ENCODE assay signal across 13 cellular contexts in genomic region chr15:98609144-98609852, GRCh38. TPM values are rescaled to one million over a fixed set of nuclear protein-coding genes. Genes with fewer than 3 reads are reported as not detected.
DNase-seq lines count a peak whose midpoint lies in the region; ATAC-seq, FAIRE-seq and TF ChIP-seq lines count a peak whose summit lies in the region.
"Had no signal": no experiment of that assay in that cellular context is flagged by ENCODE, and none has a peak within 500 bp of the region (broad histone marks: within the 10 kb centered on the region; RNA-seq: fewer than 3 reads in every experiment).

No MANE protein-coding gene starts in this region.

- no peaks in the 10 kb centered on the region for H3K9me3 ChIP-seq in astrocyte (ENCODE audit: insufficient read depth, low read depth, low read length)
- H3K9me3 ChIP-seq in keratinocyte (ENCODE audit: control insufficient read depth, low read depth, low read length): no peaks in the 10 kb centered on the region
- no peaks in the 10 kb centered on the region for H3K9me3 ChIP-seq in CD8-positive, alpha-beta T cell (ENCODE audit: low read length)
- H3K9me3 ChIP-seq: body of pancreas had no signal

- TF ChIP-seq CTCF in AG09309 (IDR thresholded peaks at IDR 0.05; ENCODE audit: control insufficient read depth, insufficient read depth, low read depth, low read length, missing control alignments) (no peak), astrocyte (IDR thresholded peaks at IDR 0.05; ENCODE audit: insufficient read depth, low read depth, low read length) (no peak), keratinocyte (optimal IDR thresholded peaks at IDR 0.05 in 1 of 3, IDR thresholded peaks at IDR 0.05 in 1 of 3, conservative IDR thresholded peaks at IDR 0.05 in 1 of 3; ENCODE audit: extremely low read depth in 1 of 3, insufficient read depth in 2 of 3, low read length in 3 of 3) (no peak)
- no peak for TF ChIP-seq CTCF in CD8-positive, alpha-beta T cell (IDR thresholded peaks at IDR 0.05)

- H3K27me3 Mint-ChIP-seq in astrocyte (ENCODE audit: low read depth, unreplicated experiment): peaks cover 2% of the 10 kb centered on the region
- no peaks in the 10 kb centered on the region for H3K27me3 Mint-ChIP-seq in CD8-positive, alpha-beta T cell (ENCODE audit: low read depth)

- POLR2A ChIA-PET in CD8-positive, alpha-beta T cell (lab: Charles Lee): no interaction called here

- no peaks in the 10 kb centered on the region for H3K9me1 ChIP-seq in keratinocyte (ENCODE audit: control insufficient read depth, extremely low read depth, insufficient read depth, low read length)

- DNase-seq in AG09309 (ENCODE audit: low read depth) (peak; percentile 5), HPDE6-E6E7 (ENCODE audit: extremely low spot score) (peak; percentile 17), astrocyte (ENCODE audit: low read depth) (peak; percentile 57), keratinocyte (ENCODE audit: low read depth, low spot score) (peak; percentile 56), OCI-M1 (lab: John Stamatoyannopoulos, UW) (no peak), NCI-H345 treated with DMSO at 0.1 percent for 48 hours (lab: John Stamatoyannopoulos, UW; ENCODE audit: unreplicated experiment) (no peak)
- no peak for DNase-seq in CD8-positive, alpha-beta T cell
- DNase-seq: natural killer cell, NCI-H2107 had no signal

- H3K4me2 ChIP-seq in astrocyte (ENCODE audit: low read length) (peak overlapping the region; percentile 30), keratinocyte (ENCODE audit: control insufficient read depth, extremely low read depth, insufficient read depth, low read depth, low read length) (peak overlapping the region; percentile 53)

- intact Hi-C loops in CD8-positive, alpha-beta T cell (cut with DNase I, micrococcal nuclease): no loop called here

- H4K20me1 ChIP-seq in astrocyte (ENCODE audit: insufficient read depth, low read length) (no peaks in the 10 kb centered on the region), keratinocyte (ENCODE audit: control insufficient read depth, extremely low read depth, insufficient read depth, low read length) (no peaks in the 10 kb centered on the region)

- H3K4me1 ChIP-seq in astrocyte (ENCODE audit: insufficient read depth, low read length) (no peaks in the 10 kb centered on the region), keratinocyte (ENCODE audit: control insufficient read depth, extremely low read depth, insufficient read depth, low read length) (peaks cover 14% of the 10 kb centered on the region)
- H3K4me1 ChIP-seq in CD8-positive, alpha-beta T cell (ENCODE audit: insufficient read depth, low read length): peaks cover 10% of the 10 kb centered on the region

- H3K27ac ChIP-seq in astrocyte (ENCODE audit: low read depth, low read length): no peak overlapping the region
- H3K27ac ChIP-seq in keratinocyte (ENCODE audit: control insufficient read depth, insufficient read depth, low read length): no peak overlapping the region
- no peak overlapping the region for H3K27ac ChIP-seq in CD8-positive, alpha-beta T cell (ENCODE audit: low read depth, low read length)
- H3K27ac ChIP-seq: body of pancreas, C4-2B had no signal

- H2AFZ ChIP-seq in astrocyte (ENCODE audit: low read depth, low read length): no peak overlapping the region
- no peak overlapping the region for H2AFZ ChIP-seq in keratinocyte (ENCODE audit: control insufficient read depth, low read length)

- H3K36me3 ChIP-seq in astrocyte (ENCODE audit: insufficient read depth, low read length): no peaks in the 10 kb centered on the region
- no peaks in the 10 kb centered on the region for H3K36me3 ChIP-seq in keratinocyte (ENCODE audit: control insufficient read depth in 2 of 2, extremely low read depth in 1 of 2, insufficient read depth in 2 of 2, low read length in 2 of 2)
- no peaks in the 10 kb centered on the region for H3K36me3 ChIP-seq in CD8-positive, alpha-beta T cell (ENCODE audit: insufficient read depth, low read length)

- no peak for ATAC-seq in CD8-positive, alpha-beta T cell
- no peak for ATAC-seq in HG03139 (IDR thresholded peaks at IDR 0.05; ENCODE audit: unreplicated experiment)
- ATAC-seq: body of pancreas had no signal

- H3K27me3 ChIP-seq in astrocyte (ENCODE audit: insufficient read depth, low read length) (no peaks in the 10 kb centered on the region), keratinocyte (ENCODE audit: control insufficient read depth, extremely low read depth, insufficient read depth, low read length) (no peaks in the 10 kb centered on the region)
- H3K27me3 ChIP-seq in CD8-positive, alpha-beta T cell (ENCODE audit: insufficient read depth, low read length): no peaks in the 10 kb centered on the region
- H3K27me3 ChIP-seq: body of pancreas had no signal

- no peak overlapping the region for H3K4me3 ChIP-seq in AG09309 (ENCODE audit: control insufficient read depth, low read depth, low read length)
- no peak overlapping the region for H3K4me3 ChIP-seq in astrocyte (ENCODE audit: insufficient read depth, low read depth, low read length)
- H3K4me3 ChIP-seq in keratinocyte (ENCODE audit: control insufficient read depth in 2 of 3, extremely low read depth in 1 of 3, insufficient read depth in 2 of 3, low read depth in 1 of 3, low read length in 3 of 3): no peak overlapping the region
- no peak overlapping the region for H3K4me3 ChIP-seq in CD8-positive, alpha-beta T cell (ENCODE audit: low read depth, low read length)
- H3K4me3 ChIP-seq: body of pancreas had no signal

- no peak overlapping the region for H3K27ac Mint-ChIP-seq in astrocyte (ENCODE audit: unreplicated experiment)
- H3K27ac Mint-ChIP-seq in CD8-positive, alpha-beta T cell: no peak overlapping the region
- H3K27ac Mint-ChIP-seq: natural killer cell had no signal

- peaks cover 3% of the 10 kb centered on the region for H3K4me1 Mint-ChIP-seq in astrocyte (ENCODE audit: low read depth, unreplicated experiment)
- H3K4me1 Mint-ChIP-seq in CD8-positive, alpha-beta T cell (ENCODE audit: low read depth): peaks cover 6% of the 10 kb centered on the region
- H3K4me1 Mint-ChIP-seq: natural killer cell had no signal

- CTCF ChIA-PET in CD8-positive, alpha-beta T cell (lab: Charles Lee): no interaction called here

- no peak overlapping the region for H3K9ac ChIP-seq in astrocyte (ENCODE audit: low read length)
- no peak overlapping the region for H3K9ac ChIP-seq in keratinocyte (ENCODE audit: control insufficient read depth, extremely low read depth, insufficient read depth, low read length)

- H3K79me2 ChIP-seq in astrocyte (ENCODE audit: insufficient read depth, low read length) (no peaks in the 10 kb centered on the region), keratinocyte (ENCODE audit: control insufficient read depth, insufficient read depth, low read length) (no peaks in the 10 kb centered on the region)

- H3K36me3 Mint-ChIP-seq in astrocyte (ENCODE audit: low read depth, unreplicated experiment): no peaks in the 10 kb centered on the region
- H3K36me3 Mint-ChIP-seq in CD8-positive, alpha-beta T cell: no peaks in the 10 kb centered on the region
- H3K36me3 Mint-ChIP-seq: natural killer cell had no signal

- FAIRE-seq in astrocyte (lab: Jason Lieb, UNC): no peak
- FAIRE-seq in keratinocyte (lab: Jason Lieb, UNC): peak; percentile 92
- FAIRE-seq: GM12891 had no signal

- dilution Hi-C loops in keratinocyte (cut with MboI; ENCODE audit: extremely low pct_ligation_motif_present, low sequenced_read_pairs): no loop called here

- no peak overlapping the region for H3K4me3 Mint-ChIP-seq in astrocyte (ENCODE audit: unreplicated experiment)
- H3K4me3 Mint-ChIP-seq in CD8-positive, alpha-beta T cell: no peak overlapping the region
- H3K4me3 Mint-ChIP-seq: natural killer cell had no signal

- H3K9me3 Mint-ChIP-seq in astrocyte (ENCODE audit: unreplicated experiment): peaks cover 2% of the 10 kb centered on the region
- H3K9me3 Mint-ChIP-seq in CD8-positive, alpha-beta T cell: no peaks in the 10 kb centered on the region
- H3K9me3 Mint-ChIP-seq: natural killer cell had no signal

RNA-seq across cellular contexts. Expression of gene IGF1R, which starts 39.0 kb away (rescaled TPM):
- total RNA-seq in astrocyte: 247 and 270 TPM in 2 replicates
- 13.3 to 30.0 TPM (median 14.5 TPM) in 3 replicates for polyA plus RNA-seq in keratinocyte
- polyA plus RNA-seq in keratinocyte (2011; ENCODE audit: low read depth): 11.4 TPM
- 11.8 and 16.3 TPM in 2 replicates for polyA plus RNA-seq in keratinocyte (2011; cell fraction: cytosol; rRNA removed)
- 128 and 154 TPM in 2 replicates for polyA plus RNA-seq in keratinocyte (2011; cell fraction: nucleus; rRNA removed)
- polyA plus RNA-seq in keratinocyte (2012; ENCODE audit: low replicate concordance): 16.4 and 36.9 TPM in 2 replicates
- 90.6 to 247 TPM (median 137 TPM) in 3 replicates for polyA minus RNA-seq in keratinocyte
- polyA minus RNA-seq in keratinocyte (2011; cell fraction: cytosol; rRNA and poly(A)+ RNA removed): 58.3 TPM
- 247 and 446 TPM in 2 replicates for polyA minus RNA-seq in keratinocyte (2011; cell fraction: nucleus; rRNA and poly(A)+ RNA removed)
- 10 to 100 TPM; 30.1 to 33.8 TPM for total RNA-seq in CD8-positive, alpha-beta T cell

Comparison
In these comparisons a context has a peak if more than half of its experiments do, and no peak if none do; other contexts are left out.
1. DNase-seq: peak in AG09309 (single experiment), HPDE6-E6E7 (single experiment), astrocyte (single experiment) and keratinocyte (single experiment); none in OCI-M1 (single experiment), CD8-positive, alpha-beta T cell (0 of 7) and NCI-H345 treated with DMSO at 0.1 percent for 48 hours (single experiment).